ENCODE assay signal across 18 cellular contexts in genomic region chr7:35826751-35827150, GRCh38. TPM values are rescaled to one million over a fixed set of nuclear protein-coding genes. Genes with fewer than 3 reads are reported as not detected.
DNase-seq lines count a peak whose midpoint lies in the region; ATAC-seq and TF ChIP-seq lines count a peak whose summit lies in the region.
"Had no signal": no experiment of that assay in that cellular context is flagged by ENCODE, and none has a peak within 500 bp of the region (broad histone marks: within the 10 kb centered on the region; RNA-seq: fewer than 3 reads in every experiment).

No MANE protein-coding gene starts in this region.

- in situ Hi-C loops in mammary epithelial cell (cut with MboI; ENCODE audit: low sequenced_read_pairs in 2 of 2) = no loop called here

- H3K79me2 ChIP-seq in mammary epithelial cell (ENCODE audit: insufficient read depth, low read length) = peaks cover 100% of the 10 kb centered on the region

- H3K36me3 ChIP-seq in mammary epithelial cell (ENCODE audit: insufficient read depth, low read length) (no peaks in the 10 kb centered on the region), SK-N-MC (ENCODE audit: insufficient read depth, low read length) (peaks cover under 1% of the 10 kb centered on the region; the same call in 1 of the 2 replicates), Peyer's patch (no peaks in the 10 kb centered on the region), right lobe of liver (no peaks in the 10 kb centered on the region)

- no peak overlapping the region for H3K9ac ChIP-seq in mammary epithelial cell (ENCODE audit: insufficient read depth, low read length)
- peak overlapping the region; percentile 31 for H3K9ac ChIP-seq in SK-N-MC (ENCODE audit: insufficient read length)
- H3K9ac ChIP-seq: BLaER1 treated with 17β-estradiol and CSF1 and Interleukin-3, amounts not matched to agents 10 nM and 100 nM had no signal

- TF ChIP-seq POLR2A in Peyer's patch (IDR thresholded peaks at IDR 0.05) (no peak), right lobe of liver (IDR thresholded peaks at IDR 0.05) (no peak)

- intact Hi-C loops in mammary epithelial cell (cut with micrococcal nuclease) (no loop called here), MCF 10A (cut with micrococcal nuclease) (no loop called here), right lobe of liver (cut with DNase I) (no loop called here)

- peak overlapping the region; percentile 53 for H3K4me2 ChIP-seq in mammary epithelial cell (ENCODE audit: insufficient read depth, low read depth, low read length)

- H3K4me1 ChIP-seq in mammary epithelial cell (ENCODE audit: insufficient read depth, low read length) (peaks cover 16% of the 10 kb centered on the region), Peyer's patch (peaks cover 0 to 17% (median 2%) of the 10 kb centered on the region in 4 donors), right lobe of liver (peaks cover 0 to 10% (median 2%) of the 10 kb centered on the region in 4 donors)

- dilution Hi-C loops in mammary epithelial cell (cut with HindIII; ENCODE audit: low sequenced_read_pairs) = loop anchor here (10.0 kb wide), 1 partner anchor 48 kb away; no protein-coding TSS in a partner anchor

- H3K27me3 Mint-ChIP-seq in MCF 10A (ENCODE audit: insufficient read depth, unreplicated experiment) = no peaks in the 10 kb centered on the region
- H3K27me3 Mint-ChIP-seq: CD4-positive, CD25-positive, alpha-beta regulatory T cell had no signal

- DNase-seq in mammary epithelial cell = no peak
- DNase-seq in MCF 10A (ENCODE audit: unreplicated experiment) = no peak
- no peak for DNase-seq in SK-N-MC (ENCODE audit: low read depth, low spot score)
- no peak for DNase-seq in epithelial cell of prostate (ENCODE audit: low read depth, low spot score)
- no peak for DNase-seq in Peyer's patch
- DNase-seq in right lobe of liver = no peak
- DNase-seq in activated CD8-positive, alpha-beta memory T cell treated with anti-CD3 and anti-CD28 coated beads, Interleukin-2, amount 50 U/mL, for 4 hours = no peak
- DNase-seq: AML-193; Calu3; CD4-positive, CD25-positive, alpha-beta regulatory T cell; DMS 273 treated with DMSO at 0.1 percent for 48 hours; HCEC 1CT; HFFc6 had no signal

- H3K9me3 ChIP-seq in mammary epithelial cell (replicated peaks; ENCODE audit: insufficient read depth, low read length) (no peaks in the 10 kb centered on the region), SK-N-MC (ENCODE audit: low read depth, low read length) (no peaks in the 10 kb centered on the region), Peyer's patch (no peaks in the 10 kb centered on the region), right lobe of liver (no peaks in the 10 kb centered on the region)

- H3K27ac ChIP-seq in mammary epithelial cell (ENCODE audit: insufficient read depth, low read depth, low read length) = no peak overlapping the region
- H3K27ac ChIP-seq in SK-N-MC = peak overlapping the region; percentile 78
- peak overlapping the region; percentile 19 for H3K27ac ChIP-seq in epithelial cell of prostate
- no peak overlapping the region for H3K27ac ChIP-seq in Peyer's patch
- H3K27ac ChIP-seq in right lobe of liver = no peak overlapping the region
- H3K27ac ChIP-seq: 22Rv1; BLaER1 treated with 17β-estradiol and CSF1 and Interleukin-3, amounts not matched to agents 10 nM and 100 nM; HL-60 had no signal

- no peaks in the 10 kb centered on the region for H4K20me1 ChIP-seq in mammary epithelial cell (ENCODE audit: insufficient read depth, low read length)

- no peak overlapping the region for H2AFZ ChIP-seq in mammary epithelial cell (ENCODE audit: low read depth, low read length)

- TF ChIP-seq CTCF in mammary epithelial cell (conservative IDR thresholded peaks at IDR 0.05 in 1 of 2, IDR thresholded peaks at IDR 0.05 in 1 of 2; ENCODE audit: extremely low read depth in 1 of 2, insufficient read depth in 1 of 2, low read depth in 1 of 2, low read length in 2 of 2) (no peak), MCF 10A (IDR thresholded peaks at IDR 0.05; ENCODE audit: unreplicated experiment) (no peak), Peyer's patch (IDR thresholded peaks at IDR 0.05) (no peak), right lobe of liver (IDR thresholded peaks at IDR 0.05) (no peak)

- H3K9me3 Mint-ChIP-seq in MCF 10A (ENCODE audit: unreplicated experiment) = peaks cover 8% of the 10 kb centered on the region
- H3K9me3 Mint-ChIP-seq: HFFc6 had no signal

- POLR2A ChIA-PET in MCF 10A (lab: Yijun Ruan, JAX) = interaction anchor here (0.8 to 1.3 kb wide), 3 partner anchors 21 to 26 kb away, joined by 3 to 4 read pairs (median 3); partner anchors contain the start of gene SEPTIN7

- H3K27me3 ChIP-seq in mammary epithelial cell (ENCODE audit: insufficient read depth, low read length) (no peaks in the 10 kb centered on the region), Peyer's patch (no peaks in the 10 kb centered on the region), right lobe of liver (no peaks in the 10 kb centered on the region)
- H3K27me3 ChIP-seq: BLaER1 treated with 17β-estradiol and CSF1 and Interleukin-3, amounts not matched to agents 10 nM and 100 nM had no signal

- H3K4me3 Mint-ChIP-seq in MCF 10A (ENCODE audit: unreplicated experiment) = no peak overlapping the region
- H3K4me3 Mint-ChIP-seq: HFFc6 had no signal

- peaks cover 8% of the 10 kb centered on the region for H3K36me3 Mint-ChIP-seq in MCF 10A (ENCODE audit: insufficient read depth, unreplicated experiment)

- 33% methylated on average over 4 of the region's 4 CpGs for WGBS in mammary epithelial cell (ENCODE audit: low coverage, missing lambda C conversion rate)
- 83% methylated on average over 4 of the region's 4 CpGs for WGBS in right lobe of liver (ENCODE audit: insufficient coverage, low coverage, low lambda C conversion rate, missing lambda C conversion rate)

- CTCF ChIA-PET in mammary epithelial cell (lab: Charles Lee; ENCODE audit: low non-redundant PET) (no interaction called here), MCF 10A (lab: Yijun Ruan, JAX) (no interaction called here)

- H3K4me3 ChIP-seq in mammary epithelial cell (replicated peaks in 1 of 3; ENCODE audit: insufficient read depth in 1 of 3, low read depth in 2 of 3, low read length in 3 of 3) = peak overlapping the region in 1 of 3 experiments; percentile 32
- peak overlapping the region; percentile 39 for H3K4me3 ChIP-seq in SK-N-MC
- no peak overlapping the region for H3K4me3 ChIP-seq in Peyer's patch
- no peak overlapping the region for H3K4me3 ChIP-seq in right lobe of liver
- H3K4me3 ChIP-seq: BLaER1 treated with 17β-estradiol and CSF1 and Interleukin-3, amounts not matched to agents 10 nM and 100 nM; GM12878 had no signal

- H3K27ac Mint-ChIP-seq in MCF 10A (ENCODE audit: low read depth, unreplicated experiment) = no peak overlapping the region
- H3K27ac Mint-ChIP-seq: CD4-positive, CD25-positive, alpha-beta regulatory T cell; HFFc6 had no signal

- H3K4me1 Mint-ChIP-seq in MCF 10A (ENCODE audit: insufficient read depth, unreplicated experiment) = peaks cover 27% of the 10 kb centered on the region

- no TSS peak for BruUV-seq in mammary epithelial cell (replicated peaks; lab: Mats Ljungman, UMichigan)
- no TSS peak for BruUV-seq in MCF 10A (replicated peaks; lab: Mats Ljungman, UMichigan)

- no peak for ATAC-seq in right lobe of liver
- no peak for ATAC-seq in GM18907 (IDR thresholded peaks at IDR 0.05; ENCODE audit: unreplicated experiment)
- ATAC-seq: GM12878 had no signal

RNA-seq across cellular contexts. Expression of gene SEPTIN7, which starts 25.9 kb away (rescaled TPM):
- total RNA-seq in mammary epithelial cell = 100 to 1,000 TPM; 137 to 184 TPM
- 113 TPM for polyA plus RNA-seq in mammary epithelial cell
- 93.8 TPM for polyA minus RNA-seq in mammary epithelial cell
- 173 and 187 TPM in 2 replicates for total RNA-seq in MCF 10A (2022)
- total RNA-seq in Peyer's patch = 100 to 1,000 TPM in 1 of 4 donors, 10 to 100 TPM in 3; 47.0 to 163 (median 70.7) TPM
- total RNA-seq in right lobe of liver = 10 to 100 TPM; 35.2 to 67.7 (median 56.5) TPM

Comparison
In these comparisons a context has a peak if more than half of its experiments do, and no peak if none do; other contexts are left out.
1. H3K27ac ChIP-seq: peak in SK-N-MC (single experiment) and epithelial cell of prostate (single experiment); none in mammary epithelial cell (single experiment), Peyer's patch (0 of 4) and right lobe of liver (0 of 3).